Comparison of ENCODE assay signal across 34 cellular contexts in genomic region chr4:145081756-145082155, GRCh38.
"Had no signal": no experiment of that assay in that cellular context is flagged by ENCODE, and none has a peak within 500 bp of the region (broad histone marks: within the 10 kb centered on the region; RNA-seq: fewer than 3 reads in every experiment).

No MANE protein-coding gene starts in this region.

- H3K9me3 ChIP-seq: MG63 had no signal

- H3K27me3 ChIP-seq: MG63 had no signal

- H3K4me3 ChIP-seq: MG63 had no signal

- DNase-seq: Karpas-422, Kasumi-1, MG63, MM.1S, MV-4-11, NCI-H1048, NCI-H1092, NCI-H1092 treated with DMSO at 0.1 percent for 48 hours, NCI-H1105, NCI-H1105 treated with DMSO at 0.1 percent for 48 hours, NCI-H1417 treated with DMSO at 0.1 percent for 48 hours, NCI-H1436, NCI-H1436 treated with DMSO at 0.1 percent for 48 hours, NCI-H146, NCI-H1694, NCI-H1694 treated with DMSO at 0.1 percent for 48 hours, NCI-H187, NCI-H187 treated with DMSO at 0.1 percent for 48 hours, NCI-H1930, NCI-H2029, NCI-H2029 treated with DMSO at 0.1 percent for 48 hours, NCI-H2081, NCI-H2081 treated with DMSO at 0.1 percent for 48 hours, NCI-H2107, NCI-H2171, NCI-H2171 treated with DMSO at 0.1 percent for 48 hours, NCI-H2227 treated with DMSO at 0.1 percent for 48 hours, NCI-H226, NCI-H345, NCI-H446, NCI-H446 treated with DMSO at 0.1 percent for 48 hours, NCI-H510A, NCI-H510A treated with DMSO at 0.1 percent for 48 hours, NCI-H524 had no signal

- H3K36me3 ChIP-seq: MG63 had no signal
